In the genomic region with DNA sequence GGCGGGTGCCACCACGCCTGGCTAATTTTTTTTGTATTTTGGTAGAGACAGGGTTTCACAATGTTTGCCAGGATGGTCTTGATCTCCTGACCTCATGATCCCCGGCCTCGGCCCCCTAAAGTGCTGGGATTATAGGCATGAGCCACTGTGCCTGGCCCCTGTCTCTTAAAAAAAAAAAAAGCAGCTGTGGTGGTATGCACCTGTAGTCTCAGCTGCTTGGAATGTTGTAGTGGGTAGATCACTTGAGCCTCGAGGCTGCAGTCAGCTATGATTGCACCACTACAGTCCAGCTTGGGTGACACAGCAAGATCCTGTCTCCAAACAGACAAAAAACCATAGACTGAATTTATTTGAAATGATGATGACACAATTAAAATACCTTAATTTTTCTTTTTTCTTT, we compare ENCODE assay signal across 1 cellular context.
TF ChIP-seq lines count a peak whose summit lies in the region.

No MANE protein-coding gene starts in this region.

TF ChIP-seq in SK-N-SH treated with all-trans-retinoic acid at 6 μM for 48 hours, 23 proteins besides CTCF, POLR2A, EP300 and RAD21 (continued from another document):
- TF ChIP-seq, protein P1, sequence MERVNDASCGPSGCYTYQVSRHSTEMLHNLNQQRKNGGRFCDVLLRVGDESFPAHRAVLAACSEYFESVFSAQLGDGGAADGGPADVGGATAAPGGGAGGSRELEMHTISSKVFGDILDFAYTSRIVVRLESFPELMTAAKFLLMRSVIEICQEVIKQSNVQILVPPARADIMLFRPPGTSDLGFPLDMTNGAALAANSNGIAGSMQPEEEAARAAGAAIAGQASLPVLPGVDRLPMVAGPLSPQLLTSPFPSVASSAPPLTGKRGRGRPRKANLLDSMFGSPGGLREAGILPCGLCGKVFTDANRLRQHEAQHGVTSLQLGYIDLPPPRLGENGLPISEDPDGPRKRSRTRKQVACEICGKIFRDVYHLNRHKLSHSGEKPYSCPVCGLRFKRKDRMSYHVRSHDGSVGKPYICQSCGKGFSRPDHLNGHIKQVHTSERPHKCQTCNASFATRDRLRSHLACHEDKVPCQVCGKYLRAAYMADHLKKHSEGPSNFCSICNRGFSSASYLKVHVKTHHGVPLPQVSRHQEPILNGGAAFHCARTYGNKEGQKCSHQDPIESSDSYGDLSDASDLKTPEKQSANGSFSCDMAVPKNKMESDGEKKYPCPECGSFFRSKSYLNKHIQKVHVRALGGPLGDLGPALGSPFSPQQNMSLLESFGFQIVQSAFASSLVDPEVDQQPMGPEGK (CRISPR knock-in tag; IDR thresholded peaks at IDR 0.05; ENCODE audit: borderline replicate concordance): no peak
- TF ChIP-seq, protein P2, sequence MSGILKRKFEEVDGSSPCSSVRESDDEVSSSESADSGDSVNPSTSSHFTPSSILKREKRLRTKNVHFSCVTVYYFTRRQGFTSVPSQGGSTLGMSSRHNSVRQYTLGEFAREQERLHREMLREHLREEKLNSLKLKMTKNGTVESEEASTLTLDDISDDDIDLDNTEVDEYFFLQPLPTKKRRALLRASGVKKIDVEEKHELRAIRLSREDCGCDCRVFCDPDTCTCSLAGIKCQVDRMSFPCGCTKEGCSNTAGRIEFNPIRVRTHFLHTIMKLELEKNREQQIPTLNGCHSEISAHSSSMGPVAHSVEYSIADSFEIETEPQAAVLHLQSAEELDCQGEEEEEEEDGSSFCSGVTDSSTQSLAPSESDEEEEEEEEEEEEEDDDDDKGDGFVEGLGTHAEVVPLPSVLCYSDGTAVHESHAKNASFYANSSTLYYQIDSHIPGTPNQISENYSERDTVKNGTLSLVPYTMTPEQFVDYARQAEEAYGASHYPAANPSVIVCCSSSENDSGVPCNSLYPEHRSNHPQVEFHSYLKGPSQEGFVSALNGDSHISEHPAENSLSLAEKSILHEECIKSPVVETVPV (CRISPR knock-in tag; IDR thresholded peaks at IDR 0.05): no peak
- TF ChIP-seq, protein P3, sequence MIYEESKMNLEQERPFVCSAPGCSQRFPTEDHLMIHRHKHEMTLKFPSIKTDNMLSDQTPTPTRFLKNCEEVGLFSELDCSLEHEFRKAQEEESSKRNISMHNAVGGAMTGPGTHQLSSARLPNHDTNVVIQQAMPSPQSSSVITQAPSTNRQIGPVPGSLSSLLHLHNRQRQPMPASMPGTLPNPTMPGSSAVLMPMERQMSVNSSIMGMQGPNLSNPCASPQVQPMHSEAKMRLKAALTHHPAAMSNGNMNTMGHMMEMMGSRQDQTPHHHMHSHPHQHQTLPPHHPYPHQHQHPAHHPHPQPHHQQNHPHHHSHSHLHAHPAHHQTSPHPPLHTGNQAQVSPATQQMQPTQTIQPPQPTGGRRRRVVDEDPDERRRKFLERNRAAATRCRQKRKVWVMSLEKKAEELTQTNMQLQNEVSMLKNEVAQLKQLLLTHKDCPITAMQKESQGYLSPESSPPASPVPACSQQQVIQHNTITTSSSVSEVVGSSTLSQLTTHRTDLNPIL (CRISPR knock-in tag; IDR thresholded peaks at IDR 0.05; ENCODE audit: low read depth): no peak
- TF ChIP-seq RARB (CRISPR knock-in tag; IDR thresholded peaks at IDR 0.05): no peak
